Comparison of ENCODE assay signal across 2 cellular contexts in genomic region chr19:58237324-58237723, GRCh38.
TF ChIP-seq lines count a peak whose summit lies in the region.

No MANE protein-coding gene starts in this region.

TF ChIP-seq in K562, 482 proteins besides CTCF, POLR2A, EP300 and RAD21:
- TF ChIP-seq RBFOX2 (IDR thresholded peaks at IDR 0.05; ENCODE audit: low read depth, low read length) = peak; percentile 32; the same call in 1 of the 2 replicates
- TF ChIP-seq KDM2B (CRISPR knock-in tag; IDR thresholded peaks at IDR 0.05) = no peak
TF ChIP-seq in K562: peak in this region for 1.

TF ChIP-seq in H1, 55 proteins besides CTCF, POLR2A, EP300 and RAD21:
- TF ChIP-seq SIN3A (conservative IDR thresholded peaks at IDR 0.05 in 1 of 2, IDR thresholded peaks at IDR 0.05 in 1 of 2; ENCODE audit: low read depth in 1 of 2, low read length in 2 of 2) (no peak), CEBPB (IDR thresholded peaks at IDR 0.05; ENCODE audit: low read depth, low read length) (no peak), CREB1 (IDR thresholded peaks at IDR 0.05) (no peak), CHD1 (IDR thresholded peaks at IDR 0.05; ENCODE audit: low read depth, low read length) (no peak), SAP30 (IDR thresholded peaks at IDR 0.05; ENCODE audit: insufficient read depth, insufficient replicate concordance, low read length) (no peak), HDAC2 (IDR thresholded peaks at IDR 0.05; ENCODE audit: borderline replicate concordance in 1 of 2, low read depth in 2 of 2, low read length in 2 of 2) (no peak), CBX8 (IDR thresholded peaks at IDR 0.05; ENCODE audit: borderline replicate concordance, low read depth, low read length) (no peak), ASH2L (IDR thresholded peaks at IDR 0.05; ENCODE audit: low read length) (no peak), CTBP2 (IDR thresholded peaks at IDR 0.05; ENCODE audit: borderline replicate concordance, insufficient read depth, insufficient read length, low read length) (no peak), RNF2 (IDR thresholded peaks at IDR 0.05; ENCODE audit: borderline replicate concordance, low read depth, low read length, missing control alignments, poor library complexity, severe bottlenecking) (no peak), SUZ12 (IDR thresholded peaks at IDR 0.05; ENCODE audit: low read length) (no peak)
